Comparison of ENCODE assay signal across 24 cellular contexts in genomic region chr6:110049696-110050465, GRCh38.
"Had no signal": no experiment of that assay in that cellular context is flagged by ENCODE, and none has a peak within 500 bp of the region (broad histone marks: within the 10 kb centered on the region; RNA-seq: fewer than 3 reads in every experiment).

No MANE protein-coding gene starts in this region.

- H3K36me3 Mint-ChIP-seq: immature natural killer cell; naive thymus-derived CD8-positive, alpha-beta T cell; stimulated activated memory B cell treated with anti-CD40 and anti-IgM and Interleukin-4, amounts not matched to agents 10 μg/mL and 1 μg/mL and 100 μg/mL, for 72 hours; type B pancreatic cell had no signal

- H3K27me3 Mint-ChIP-seq: progenitor cell of endocrine pancreas; stimulated activated memory B cell treated with anti-CD40 and anti-IgM and Interleukin-4, amounts not matched to agents 10 μg/mL and 1 μg/mL and 100 μg/mL, for 72 hours; stimulated activated naive CD8-positive, alpha-beta T cell treated with anti-CD3 and anti-CD28 coated beads, Interleukin-15, amount 100 ng/mL, for 72 hours had no signal

- H3K9me3 ChIP-seq: left lung, lower lobe of right lung, ovary, right atrium auricular region had no signal

- H3K4me1 Mint-ChIP-seq: stimulated activated naive CD8-positive, alpha-beta T cell treated with anti-CD3 and anti-CD28 coated beads, Interleukin-15, amount 100 ng/mL, for 72 hours had no signal

- H3K4me1 ChIP-seq: left lung, lower lobe of right lung, right atrium auricular region, right lobe of liver had no signal

- ATAC-seq: left colon; left lung; lower lobe of right lung; naive thymus-derived CD8-positive, alpha-beta T cell; right lobe of liver; stimulated activated memory B cell treated with anti-CD40 and anti-IgM and Interleukin-4, amounts not matched to agents 10 μg/mL and 1 μg/mL and 100 μg/mL, for 72 hours; stimulated activated naive CD8-positive, alpha-beta T cell treated with anti-CD3 and anti-CD28 coated beads, Interleukin-15, amount 100 ng/mL, for 72 hours had no signal

- DNase-seq: hypothalamus; kidney; left colon; left lung; lower lobe of right lung; mammary epithelial cell; mesenchymal stem cell; naive thymus-derived CD8-positive, alpha-beta T cell; ovary; right lobe of liver; stimulated activated CD4-positive, alpha-beta T cell treated with anti-CD3 and anti-CD28 coated beads, Interleukin-1b, Interleukin-23, amount 100 ng/mL, for 48 hours; stimulated activated CD4-positive, alpha-beta T cell treated with anti-CD3 and anti-CD28 coated beads, Interleukin-2, amount 100 ng/mL, for 48 hours; stimulated activated CD4-positive, alpha-beta T cell treated with anti-CD3 and anti-CD28 coated beads, Interleukin-4, amount 100 ng/mL, for 4 hours; stimulated activated CD8-positive, alpha-beta memory T cell treated with anti-CD3 and anti-CD28 coated beads, Interleukin-4, amount 100 ng/mL, for 48 hours; stimulated activated naive CD4-positive, alpha-beta T cell treated with Interleukin-2 at 50 U/mL for 16 hours; stimulated activated naive CD8-positive, alpha-beta T cell treated with anti-CD3 and anti-CD28 coated beads, Interleukin-15, amount 100 ng/mL, for 72 hours; substantia nigra had no signal

- H3K27ac ChIP-seq: left lung, lower lobe of right lung, ovary, right atrium auricular region, right lobe of liver, tibial nerve had no signal

- H3K36me3 ChIP-seq: left lung, lower lobe of right lung, ovary, right atrium auricular region, right lobe of liver, tibial nerve had no signal

- H3K27me3 ChIP-seq: left lung, ovary, right atrium auricular region, right lobe of liver, tibial nerve had no signal

- H3K27ac Mint-ChIP-seq: naive thymus-derived CD8-positive, alpha-beta T cell; progenitor cell of endocrine pancreas; stimulated activated memory B cell treated with anti-CD40 and anti-IgM and Interleukin-4, amounts not matched to agents 10 μg/mL and 1 μg/mL and 100 μg/mL, for 72 hours; type B pancreatic cell had no signal

- H3K9me3 Mint-ChIP-seq: immature natural killer cell; naive thymus-derived CD8-positive, alpha-beta T cell; stimulated activated memory B cell treated with anti-CD40 and anti-IgM and Interleukin-4, amounts not matched to agents 10 μg/mL and 1 μg/mL and 100 μg/mL, for 72 hours; stimulated activated naive CD8-positive, alpha-beta T cell treated with anti-CD3 and anti-CD28 coated beads, Interleukin-15, amount 100 ng/mL, for 72 hours; type B pancreatic cell had no signal

- H3K4me3 ChIP-seq: left lung, lower lobe of right lung, ovary, right atrium auricular region, right lobe of liver, smooth muscle cell, tibial nerve had no signal

- H3K4me3 Mint-ChIP-seq: naive thymus-derived CD8-positive, alpha-beta T cell; stimulated activated memory B cell treated with anti-CD40 and anti-IgM and Interleukin-4, amounts not matched to agents 10 μg/mL and 1 μg/mL and 100 μg/mL, for 72 hours; stimulated activated naive CD8-positive, alpha-beta T cell treated with anti-CD3 and anti-CD28 coated beads, Interleukin-15, amount 100 ng/mL, for 72 hours; type B pancreatic cell had no signal
